In the genomic region with DNA sequence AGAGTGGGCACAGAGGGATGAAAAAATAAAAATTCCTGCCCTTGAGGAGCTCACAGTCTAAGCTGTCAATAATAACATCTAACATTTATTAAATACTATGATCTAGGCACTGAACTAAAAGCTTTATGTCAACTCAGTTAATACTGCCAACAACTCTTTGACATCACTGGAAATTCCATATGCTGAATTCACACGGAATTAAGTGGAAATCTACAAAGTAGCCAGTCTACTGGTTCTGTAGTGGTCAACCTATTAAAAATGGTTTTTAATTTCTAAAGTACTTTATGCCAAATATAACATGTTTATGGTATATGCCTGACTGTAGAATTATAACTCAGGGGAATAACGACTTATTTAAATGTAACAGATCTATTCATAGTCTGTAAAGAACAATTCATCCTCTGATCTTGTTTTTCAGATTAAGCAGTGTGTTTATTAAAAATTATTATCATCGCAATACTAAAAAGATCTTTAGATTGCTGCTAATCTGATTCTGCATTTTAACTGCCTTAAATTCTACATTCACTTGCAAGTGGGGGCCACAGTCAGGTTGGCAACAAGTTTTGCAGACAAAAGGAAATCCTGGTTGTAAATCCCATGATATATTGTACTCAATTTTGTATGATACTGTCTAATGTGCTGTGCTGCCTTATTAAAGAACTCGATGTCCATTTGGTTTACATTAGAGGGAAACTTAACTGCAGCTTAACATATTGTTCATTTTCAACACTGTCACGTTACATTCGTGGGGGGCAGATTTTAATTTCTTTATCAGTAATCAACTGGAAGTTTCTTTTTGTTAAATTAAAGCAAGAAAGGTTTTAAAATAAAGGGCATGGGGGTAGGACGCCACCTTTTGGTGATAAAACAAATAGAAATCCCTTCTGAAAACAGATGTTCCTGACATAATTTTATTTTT, we compare ENCODE assay signal across 8 cellular contexts. TPM values are rescaled to one million over a fixed set of nuclear protein-coding genes. Genes with fewer than 3 reads are reported as not detected.
DNase-seq lines count a peak whose midpoint lies in the region; ATAC-seq, FAIRE-seq and TF ChIP-seq lines count a peak whose summit lies in the region.

No MANE protein-coding gene starts in this region.

- no peak overlapping the region for H2BK120ac ChIP-seq in H1 (replicated peaks; ENCODE audit: low read depth, low read length)

- WGBS in H1 (ENCODE audit: extremely low coverage in 1 of 2, insufficient coverage in 1 of 2, insufficient read length in 1 of 2, insufficient replicate concordance in 2 of 2, low coverage in 1 of 2, low lambda C conversion rate in 2 of 2, missing lambda C conversion rate in 1 of 2), 2 experiments, result 45% methylated on average over 7 of the region's 7 CpGs; no CpG with 5 or more reads in 1 of the 2 experiments

- no peak overlapping the region for H4K5ac ChIP-seq in H1 (ENCODE audit: insufficient read length, low read depth, low read length)

- H2BK5ac ChIP-seq in H1 (ENCODE audit: low read depth, low read length), result no peak overlapping the region

- H3K9me3 Mint-ChIP-seq in osteocyte (ENCODE audit: unreplicated experiment), result no peaks in the 10 kb centered on the region

- peaks cover 24% of the 10 kb centered on the region for H3K23me2 ChIP-seq in H1 (ENCODE audit: low read depth, low read length)

- H3K36me3 Mint-ChIP-seq in osteocyte (ENCODE audit: unreplicated experiment), result no peaks in the 10 kb centered on the region

- H4K8ac ChIP-seq in H1 (ENCODE audit: extremely low read depth, insufficient read depth, low read length), result no peak overlapping the region

- TF ChIP-seq RAD21 in H1 (IDR thresholded peaks at IDR 0.05 in 1 of 2, conservative IDR thresholded peaks at IDR 0.05 in 1 of 2; ENCODE audit: low read depth in 2 of 2, low read length in 2 of 2), result peak; percentile 55 to 71

- H3K36me3 ChIP-seq in H1 (ENCODE audit: control insufficient read depth in 2 of 4, insufficient read depth in 4 of 4, low read length in 3 of 4), result no peaks in the 10 kb centered on the region

- ATAC-seq in GM21360 (IDR thresholded peaks at IDR 0.05; ENCODE audit: unreplicated experiment), result no peak
- no peak for ATAC-seq in GM19328 (IDR thresholded peaks at IDR 0.05; ENCODE audit: unreplicated experiment)
- no peak for ATAC-seq in GM21723 (IDR thresholded peaks at IDR 0.05; ENCODE audit: unreplicated experiment)

- H3K18ac ChIP-seq in H1 (ENCODE audit: extremely low read depth, low read length), result no peak overlapping the region

- peaks cover 38% of the 10 kb centered on the region for H3K4me1 Mint-ChIP-seq in osteocyte (ENCODE audit: unreplicated experiment)

- CTCF ChIA-PET in GM10248 (lab: Yijun Ruan, JAX) (interaction anchor here (0.9 to 5.6 kb wide), 5 partner anchors 12 to 1465 kb away, joined by 3 to 32 read pairs (median 3); no protein-coding TSS in a partner anchor), H1 (lab: Charles Lee; ENCODE audit: partially characterized antibody) (interaction anchor here (0.7 to 2.0 kb wide), 21 partner anchors 8 to 1054 kb away, joined by 3 to 8 read pairs (median 3); no protein-coding TSS in a partner anchor)

- no peak overlapping the region for H2AK5ac ChIP-seq in H1 (ENCODE audit: low read depth, low read length)

- H3K23ac ChIP-seq in H1 (ENCODE audit: insufficient read length), result no peak overlapping the region

- no peak overlapping the region for H3K27ac ChIP-seq in H1 (ENCODE audit: low read depth, low read length)

- no peak overlapping the region for H2AFZ ChIP-seq in H1 (ENCODE audit: low read length)

- no peaks in the 10 kb centered on the region for H3K79me1 ChIP-seq in H1 (ENCODE audit: low read depth, low read length)

- no peak for TF ChIP-seq EP300 in H1 (IDR thresholded peaks at IDR 0.05; ENCODE audit: borderline replicate concordance in 1 of 2, low read depth in 2 of 2, low read length in 2 of 2)

- no peak for FAIRE-seq in H1 (lab: Jason Lieb, UNC)

- H2BK20ac ChIP-seq in H1 (ENCODE audit: low read length), result no peak overlapping the region

- peaks cover 0 to 2% (median 0%) of the 10 kb centered on the region in 4 experiments; a peak in 3 of 7 replicates for H3K4me1 ChIP-seq in H1 (replicated peaks in 1 of 4; ENCODE audit: control insufficient read depth in 3 of 4, insufficient read depth in 4 of 4, low read length in 3 of 4)

- no peak overlapping the region for H3K56ac ChIP-seq in H1 (replicated peaks; ENCODE audit: insufficient read length, low read depth, low read length)

- DNase-seq in Ammon's horn (ENCODE audit: low spot score), result peak; percentile 66
- no peak for DNase-seq in GM10248 (ENCODE audit: extremely low spot score)
- peak; percentile 56 for DNase-seq in RPMI7951 (ENCODE audit: low read depth)
- no peak for DNase-seq in H1 (ENCODE audit: low read depth in 1 of 2, low spot score in 2 of 2)
- DNase-seq in osteocyte (ENCODE audit: extremely low spot score, unreplicated experiment), result no peak

- H3K4me3 ChIP-seq in H1 (ENCODE audit: extremely low read depth in 1 of 4, insufficient read depth in 2 of 4, low read depth in 3 of 4, low read length in 4 of 4), result no peak overlapping the region

- H4K20me1 ChIP-seq in H1 (replicated peaks in 1 of 2; ENCODE audit: control insufficient read depth in 1 of 2, insufficient read depth in 2 of 2, low read length in 2 of 2), result no peaks in the 10 kb centered on the region

- no peak overlapping the region for H3K4ac ChIP-seq in H1 (replicated peaks; ENCODE audit: insufficient read length, low read depth, low read length)

- POLR2A ChIA-PET in GM10248 (lab: Yijun Ruan, JAX), result no interaction called here
- POLR2A ChIA-PET in H1 (lab: Charles Lee; ENCODE audit: partially characterized antibody), result interaction anchor here (0.7 kb wide), 1 partner anchor 395 kb away, joined by 3 read pairs; no protein-coding TSS in a partner anchor

- no peak overlapping the region for H3K14ac ChIP-seq in H1 (ENCODE audit: insufficient read length)

- no peak overlapping the region for H4K91ac ChIP-seq in H1 (replicated peaks; ENCODE audit: insufficient read length, low read length)

- no peaks in the 10 kb centered on the region for H3K27me3 Mint-ChIP-seq in osteocyte (ENCODE audit: unreplicated experiment)

- peaks cover 5 to 7% of the 10 kb centered on the region in 2 experiments; a peak in 2 of 4 replicates for H3K9me3 ChIP-seq in H1 (ENCODE audit: insufficient read depth in 2 of 2, low read depth in 1 of 2, low read length in 1 of 2)

- no peak overlapping the region for H2BK15ac ChIP-seq in H1 (ENCODE audit: low read length)

- no peak overlapping the region for H3K4me2 ChIP-seq in H1 (ENCODE audit: insufficient read depth in 1 of 2, low read depth in 2 of 2, low read length in 2 of 2)

- no peak overlapping the region for H3K9ac ChIP-seq in H1 (replicated peaks in 1 of 4; ENCODE audit: extremely low read depth in 1 of 4, low read depth in 3 of 4, low read length in 3 of 4)

- no peaks in the 10 kb centered on the region for H3K79me2 ChIP-seq in H1 (ENCODE audit: control insufficient read depth in 1 of 2, insufficient read depth in 2 of 2, low read length in 2 of 2)

- TF ChIP-seq POLR2A in H1 (IDR thresholded peaks at IDR 0.05; ENCODE audit: control extremely low read depth in 1 of 2, low read depth in 2 of 2, low read length in 2 of 2), result no peak

- peaks cover 0 to 8% (median 1%) of the 10 kb centered on the region in 4 experiments; a peak in 5 of 7 replicates for H3K27me3 ChIP-seq in H1 (replicated peaks in 1 of 4; ENCODE audit: control insufficient read depth in 3 of 4, extremely low read depth in 1 of 4, insufficient read depth in 3 of 4, low read length in 3 of 4)

- peak; percentile 54 for TF ChIP-seq CTCF in GM10248 (IDR thresholded peaks at IDR 0.05; ENCODE audit: control extremely low read depth, extremely low read depth, low read depth, missing control alignments)
- peak in 1 of 3 experiments; percentile 43; a peak in 2 of 4 replicates for TF ChIP-seq CTCF in H1 (IDR thresholded peaks at IDR 0.05; ENCODE audit: control extremely low read depth in 1 of 3, insufficient read depth in 1 of 3, low read depth in 1 of 3, low read length in 3 of 3)
- TF ChIP-seq CTCF in osteocyte (IDR thresholded peaks at IDR 0.05), result peak; percentile 77

- peak overlapping the region; percentile 99 for H3K27ac Mint-ChIP-seq in osteocyte (ENCODE audit: unreplicated experiment)

- peak overlapping the region; percentile 86 for H3K4me3 Mint-ChIP-seq in osteocyte (ENCODE audit: unreplicated experiment)

- no peak overlapping the region for H2BK12ac ChIP-seq in H1 (ENCODE audit: low read depth, low read length)

TF ChIP-seq in H1, 55 proteins besides CTCF, POLR2A, EP300 and RAD21:
- TF ChIP-seq SIX5 (IDR thresholded peaks at IDR 0.05; ENCODE audit: low read depth, low read length) (no peak), E2F6 (IDR thresholded peaks at IDR 0.05) (no peak), SRF (IDR thresholded peaks at IDR 0.05; ENCODE audit: low read depth, low read length) (no peak), ASH2L (IDR thresholded peaks at IDR 0.05; ENCODE audit: low read length) (no peak), JUND (IDR thresholded peaks at IDR 0.05; ENCODE audit: low read length) (no peak), TEAD4 (IDR thresholded peaks at IDR 0.05; ENCODE audit: low read depth, low read length) (no peak)

RNA-seq across cellular contexts. Expression of gene FOXP1, which starts 2.6 kb away (rescaled TPM):
- 28.1 and 35.9 TPM in 2 replicates for total RNA-seq in RPMI7951 (2014; rRNA removed; shearing (Covaris generic))
- 24.6 and 25.4 TPM in 2 replicates for total RNA-seq in H1 (2021; fragmentation: NEBNext Ultra II Directional; extraction: Animal tissue kit (Norgen Biotek cat#: 25700))
- polyA plus RNA-seq in H1 (2011; rRNA removed), result 11.6 and 13.9 TPM in 2 replicates
- 11.7 TPM for polyA plus RNA-seq in H1 (2011; cell fraction: cytosol; rRNA removed)
- 29.3 TPM for polyA plus RNA-seq in H1 (2011; cell fraction: nucleus; rRNA removed)
- 13.6 to 16.2 TPM (median 15.2 TPM) in 4 replicates for polyA plus RNA-seq in H1 (2012, experiment 1 of 2)
- 1.6 TPM for polyA plus RNA-seq in H1 (2012, experiment 2 of 2)
- polyA plus RNA-seq in H1 (2013, experiment 1 of 2), result 23.2 TPM
- 20.2 TPM for polyA plus RNA-seq in H1 (2013, experiment 2 of 2)
- polyA minus RNA-seq in H1 (2011; rRNA and poly(A)+ RNA removed), result 80.5 and 88.9 TPM in 2 replicates
- polyA minus RNA-seq in H1 (2011; cell fraction: cytosol; rRNA and poly(A)+ RNA removed), result 37.4 TPM
- 242 TPM for polyA minus RNA-seq in H1 (2011; cell fraction: nucleus; rRNA and poly(A)+ RNA removed)
- total RNA-seq in osteocyte, result 195 and 198 TPM in 2 replicates

Comparison
In these comparisons a context has a peak if more than half of its experiments do, and no peak if none do; other contexts are left out.
1. DNase-seq: peak in Ammon's horn (single experiment) and RPMI7951 (single experiment); none in GM10248 (single experiment), H1 (0 of 2) and osteocyte (single experiment).